8 cellular contexts compared by ENCODE assay signal in genomic region chr1:28915036-28915895, GRCh38. TPM values are rescaled to one million over a fixed set of nuclear protein-coding genes. Genes with fewer than 3 reads are reported as not detected.
DNase-seq lines count a peak whose midpoint lies in the region; ATAC-seq and TF ChIP-seq lines count a peak whose summit lies in the region.

No MANE protein-coding gene starts in this region.

- H3K27ac Mint-ChIP-seq in T-cell = peak overlapping the region; percentile 94 to 97

- H3K9me3 Mint-ChIP-seq in T-cell = no peaks in the 10 kb centered on the region

- POLR2A ChIA-PET in T-cell (lab: Charles Lee) = interaction anchor here in 1 of 2 donors (0.6 to 0.7 kb wide), 3 partner anchors 11 to 409 kb away, joined by 3 to 8 read pairs (median 7); partner anchors contain the start of gene RCC1

- H3K4me1 Mint-ChIP-seq in T-cell = peaks cover 47 to 56% (median 55%) of the 10 kb centered on the region in 3 donors

- H3K9ac ChIP-seq in HUES6 (ENCODE audit: low read length) = peak overlapping the region; percentile 74

- H3K27me3 ChIP-seq in HUES6 (ENCODE audit: control insufficient read depth, insufficient read depth, low read length) = no peaks in the 10 kb centered on the region

- TF ChIP-seq CTCF in astrocyte of the spinal cord (IDR thresholded peaks at IDR 0.05; ENCODE audit: low read depth, low read length) = no peak

- in situ Hi-C loops in astrocyte of the spinal cord (cut with HindIII; ENCODE audit: low sequenced_read_pairs) = no loop called here

- H3K36me3 Mint-ChIP-seq in T-cell = peaks cover 3% of the 10 kb centered on the region

- H3K27me3 Mint-ChIP-seq in T-cell = no peaks in the 10 kb centered on the region

- H3K4me1 ChIP-seq in HUES6 (ENCODE audit: control insufficient read depth, insufficient read depth, low read length) = peaks cover 19% of the 10 kb centered on the region; the same call in 1 of the 2 replicates

- peak; percentile 40 to 51 (median 48) for ATAC-seq in T-cell (replicated peaks in 1 of 4)
- ATAC-seq in HG03469 (IDR thresholded peaks at IDR 0.05; ENCODE audit: unreplicated experiment) = no peak

- peak overlapping the region; percentile 76 for H3K4me3 ChIP-seq in HUES6 (ENCODE audit: low read depth, low read length)
- peak overlapping the region; percentile 45 for H3K4me3 ChIP-seq in astrocyte of the spinal cord (ENCODE audit: low read depth, low read length)

- DNase-seq in NCI-H187 (lab: John Stamatoyannopoulos, UW) (peak; percentile 5 to 42), NCI-H187 treated with DMSO at 0.1 percent for 48 hours (lab: John Stamatoyannopoulos, UW) (no peak), T-cell (peak; percentile 17 to 62 (median 40)), astrocyte of the spinal cord (ENCODE audit: low read depth, low spot score) (peak; percentile 29), iris pigment epithelial cell (ENCODE audit: low read depth) (peak; percentile 38)
- peak; percentile 53 to 61 for DNase-seq in stimulated activated CD4-positive, alpha-beta T cell treated with anti-CD3 and anti-CD28 coated beads, Interleukin-2, amount 100 ng/mL, for 24 hours

- H3K9me3 ChIP-seq in HUES6 (ENCODE audit: control insufficient read depth, insufficient read depth, low read depth, low read length) = no peaks in the 10 kb centered on the region

- CTCF ChIA-PET in T-cell (lab: Charles Lee) = interaction anchor here in 1 of 2 donors (0.9 kb wide), 1 partner anchor 30 kb away, joined by 4 read pairs; no protein-coding TSS in a partner anchor

- no peaks in the 10 kb centered on the region for H3K36me3 ChIP-seq in HUES6 (ENCODE audit: control insufficient read depth, insufficient read depth, low read length)

- peak overlapping the region; percentile 96 to 100 (median 100) for H3K4me3 Mint-ChIP-seq in T-cell

- peak overlapping the region; percentile 25; the same call in 1 of the 2 replicates for H3K27ac ChIP-seq in HUES6 (ENCODE audit: low read depth, low read length)

RNA-seq across cellular contexts. Expression of gene EPB41, which starts 0.9 kb away (rescaled TPM):
- total RNA-seq in T-cell = 100 to 1,000 TPM; 199 to 257 (median 241) TPM
